ENCODE assay signal across 32 cellular contexts in the genomic region with DNA sequence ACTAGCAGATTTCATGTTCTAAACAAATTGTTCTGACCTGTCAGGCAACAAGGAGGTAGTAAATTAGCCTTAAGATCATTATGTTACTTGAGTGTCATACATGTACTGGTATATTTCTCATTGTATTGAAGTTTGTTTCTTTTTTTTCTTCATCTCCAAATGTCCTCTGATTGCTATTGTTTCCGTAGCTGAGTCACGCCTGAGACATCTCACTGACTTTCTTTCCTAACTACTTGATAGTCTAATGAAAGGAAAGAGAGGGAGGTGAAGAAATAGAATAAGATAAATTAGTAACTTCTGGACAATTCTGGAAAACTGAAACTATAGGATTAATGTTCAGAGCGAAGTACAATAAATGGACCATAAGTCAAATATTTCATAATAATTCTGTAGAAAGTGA.
"Had no signal": no experiment of that assay in that cellular context is flagged by ENCODE, and none has a peak within 500 bp of the region (broad histone marks: within the 10 kb centered on the region; RNA-seq: fewer than 3 reads in every experiment).

No MANE protein-coding gene starts in this region.

- H3K36me3 Mint-ChIP-seq: activated naive CD4-positive, alpha-beta T cell treated with anti-CD3 and anti-CD28 coated beads, Interleukin-2, amount 50 U/mL, for 24 hours; activated naive CD8-positive, alpha-beta T cell treated with anti-CD3 and anti-CD28 coated beads, Interleukin-2, amount 10 ng/mL, durations not matched to agents 7 days and 5 days; brain had no signal

- H3K27me3 Mint-ChIP-seq: activated CD4-positive, alpha-beta T cell treated with anti-CD3 and anti-CD28 coated beads for 36 hours; activated CD4-positive, alpha-beta T cell treated with anti-CD3 and anti-CD28 coated beads, Interleukin-2, amount 10 ng/mL, durations not matched to agents 7 days and 5 days; activated naive CD4-positive, alpha-beta T cell treated with anti-CD3 and anti-CD28 coated beads, Interleukin-2, amount 50 U/mL, for 24 hours; activated naive CD8-positive, alpha-beta T cell treated with anti-CD3 and anti-CD28 coated beads, Interleukin-2, amount 10 ng/mL, durations not matched to agents 7 days and 5 days; activated T-cell treated with anti-CD3 and anti-CD28 coated beads, Interleukin-2, amount 50 U/mL, for 24 hours; brain had no signal

- H3K4me3 ChIP-seq: MG63, Peyer's patch had no signal

- H3K36me3 ChIP-seq: MG63, Peyer's patch had no signal

- DNase-seq: activated CD4-positive, alpha-beta T cell treated with anti-CD3 and anti-CD28 coated beads for 36 hours; activated CD4-positive, alpha-beta T cell treated with anti-CD3 and anti-CD28 coated beads, Interleukin-2, amount 10 ng/mL, durations not matched to agents 7 days and 5 days; activated CD4-positive, alpha-beta T cell treated with anti-CD3 and anti-CD28 coated beads, Interleukin-2, amount 50 U/mL, for 48 hours; activated CD8-positive, alpha-beta T cell treated with anti-CD3 and anti-CD28 coated beads, Interleukin-2, amount 10 ng/mL, durations not matched to agents 7 days and 5 days; activated gamma-delta T cell; activated naive CD4-positive, alpha-beta T cell treated with Interleukin-2 at 50 U/mL for 16 hours; activated naive CD8-positive, alpha-beta T cell treated with anti-CD3 and anti-CD28 coated beads, Interleukin-2, amount 10 ng/mL, durations not matched to agents 7 days and 5 days; activated T-cell treated with anti-CD3 and anti-CD28 coated beads, Interleukin-2, amount 50 U/mL, for 24 hours; amygdala; Karpas-422; MG63; NCI-H1048; NCI-H1105 treated with DMSO at 0.1 percent for 48 hours; NCI-H1436; NCI-H1694; NCI-H2029; NCI-H345; NCI-H526; NCI-H748 treated with DMSO at 0.1 percent for 48 hours; NK-92 treated with Interleukin-12 subunit alpha and Interleukin-12 subunit beta, amount 100 ng/mL, for 24 hours; PC-3; Peyer's patch; RPMI8226; SIG-M5; SW 1271; T1000 had no signal

- H3K9me3 ChIP-seq: MG63, Peyer's patch had no signal

- H3K27me3 ChIP-seq: MG63, Peyer's patch had no signal

- H3K27ac Mint-ChIP-seq: activated CD4-positive, alpha-beta T cell treated with anti-CD3 and anti-CD28 coated beads for 36 hours; activated CD4-positive, alpha-beta T cell treated with anti-CD3 and anti-CD28 coated beads, Interleukin-2, amount 10 ng/mL, durations not matched to agents 7 days and 5 days; activated CD8-positive, alpha-beta T cell treated with anti-CD3 and anti-CD28 coated beads, Interleukin-2, amount 10 ng/mL, durations not matched to agents 7 days and 5 days; activated naive CD4-positive, alpha-beta T cell treated with anti-CD3 and anti-CD28 coated beads, Interleukin-2, amount 50 U/mL, for 24 hours; activated naive CD8-positive, alpha-beta T cell treated with anti-CD3 and anti-CD28 coated beads, Interleukin-2, amount 10 ng/mL, durations not matched to agents 7 days and 5 days; activated T-cell treated with anti-CD3 and anti-CD28 coated beads, Interleukin-2, amount 50 U/mL, for 24 hours; activated T-helper 2 cell treated with anti-CD3 and anti-CD28 coated beads, Interferon-gamma antibody, Interleukin-2, Interleukin-4, amounts not matched to agents 10 μg/mL and 5 μg/mL and 100 μg/mL, durations not matched to agents 14 hours and 24 hours and 36 hours; brain; WTC11 had no signal

- ATAC-seq: activated CD4-positive, alpha-beta T cell treated with anti-CD3 and anti-CD28 coated beads for 36 hours; activated CD4-positive, CD25-positive, alpha-beta regulatory T cell treated with anti-CD3 and anti-CD28 coated beads, Interleukin-2, amount 50 U/mL, for 24 hours; activated CD8-positive, alpha-beta T cell treated with anti-CD3 and anti-CD28 coated beads, Interleukin-2, amount 10 ng/mL, durations not matched to agents 7 days and 5 days; Right ventricle myocardium inferior; WTC11 had no signal

- H3K27ac ChIP-seq: Peyer's patch had no signal

- H3K4me1 Mint-ChIP-seq: activated CD4-positive, alpha-beta T cell treated with anti-CD3 and anti-CD28 coated beads for 36 hours; activated CD4-positive, alpha-beta T cell treated with anti-CD3 and anti-CD28 coated beads, Interleukin-2, amount 10 ng/mL, durations not matched to agents 7 days and 5 days; activated naive CD4-positive, alpha-beta T cell treated with anti-CD3 and anti-CD28 coated beads, Interleukin-2, amount 50 U/mL, for 24 hours; activated naive CD8-positive, alpha-beta T cell treated with anti-CD3 and anti-CD28 coated beads, Interleukin-2, amount 10 ng/mL, durations not matched to agents 7 days and 5 days; brain; WTC11 had no signal

- H3K4me3 Mint-ChIP-seq: activated CD4-positive, alpha-beta T cell treated with anti-CD3 and anti-CD28 coated beads for 36 hours; activated CD4-positive, alpha-beta T cell treated with anti-CD3 and anti-CD28 coated beads, Interleukin-2, amount 10 ng/mL, durations not matched to agents 7 days and 5 days; activated CD8-positive, alpha-beta T cell treated with anti-CD3 and anti-CD28 coated beads, Interleukin-2, amount 10 ng/mL, durations not matched to agents 7 days and 5 days; activated naive CD4-positive, alpha-beta T cell treated with anti-CD3 and anti-CD28 coated beads, Interleukin-2, amount 50 U/mL, for 24 hours; activated naive CD8-positive, alpha-beta T cell treated with anti-CD3 and anti-CD28 coated beads, Interleukin-2, amount 10 ng/mL, durations not matched to agents 7 days and 5 days; activated T-cell treated with anti-CD3 and anti-CD28 coated beads, Interleukin-2, amount 50 U/mL, for 24 hours; brain; WTC11 had no signal

- H3K4me1 ChIP-seq: Peyer's patch had no signal
